Comparison of ENCODE assay signal across 1 cellular context in genomic region chr3:111071257-111072015, GRCh38.
TF ChIP-seq lines count a peak whose summit lies in the region.

TSS of gene NECTIN3 (plus strand) at chr3:111071816. CDS start at chr3:111072018, 202 bp downstream.

TF ChIP-seq in IMR-90, 13 proteins besides CTCF, POLR2A, EP300 and RAD21 (continued from another document):
- TF ChIP-seq USF2 (IDR thresholded peaks at IDR 0.05; ENCODE audit: low read depth, low read length) (no peak), NFE2L2 (IDR thresholded peaks at IDR 0.05; ENCODE audit: low read depth, low read length) (no peak), CEBPB (IDR thresholded peaks at IDR 0.05; ENCODE audit: low read depth, low read length) (no peak)
